8 cellular contexts compared by ENCODE assay signal in genomic region chr2:113603467-113604084, GRCh38. TPM values are rescaled to one million over a fixed set of nuclear protein-coding genes. Genes with fewer than 3 reads are reported as not detected.
A peak's percentile ranks its signal among the peaks of the same experiment; 100 is the strongest.
DNase-seq lines count a peak whose midpoint lies in the region; ATAC-seq and TF ChIP-seq lines count a peak whose summit lies in the region.
"Not testable (repeated sequence)": the region's sequence is repeated elsewhere in the genome, so short reads cannot be mapped to it uniquely, and the experiment has no call there.

No MANE protein-coding gene starts in this region.

- POLR2A ChIA-PET in AG04449 (lab: Yijun Ruan, JAX) = not testable (repeated sequence)

- H3K27me3 Mint-ChIP-seq in memory B cell = not testable (repeated sequence)

- ATAC-seq in HG03060 (IDR thresholded peaks at IDR 0.05; ENCODE audit: low read depth, unreplicated experiment) = peak; percentile 78
- peak; percentile 100 for ATAC-seq in esophagus mucosa
- ATAC-seq in memory B cell (ENCODE audit: low read depth) = peak; percentile 94

- H3K4me3 ChIP-seq in AG04449 (ENCODE audit: low read depth, low read length) = peak overlapping the region; percentile 73

- TF ChIP-seq CTCF in AG04449 (IDR thresholded peaks at IDR 0.05; ENCODE audit: insufficient read depth, low read length, missing control alignments) = not testable (repeated sequence)

- not testable (repeated sequence) for H3K4me1 Mint-ChIP-seq in memory B cell

- H3K36me3 Mint-ChIP-seq in memory B cell = not testable (repeated sequence)

- CTCF ChIA-PET in AG04449 (lab: Yijun Ruan, JAX) = not testable (repeated sequence)

- peak overlapping the region; percentile 93 for H3K27ac Mint-ChIP-seq in memory B cell

- TF ChIP-seq POLR2A in GM18951 (IDR thresholded peaks at IDR 0.05; ENCODE audit: extremely low read depth, insufficient read depth, insufficient read length) = peak; percentile 80

- H3K4me3 Mint-ChIP-seq in memory B cell = peak overlapping the region; percentile 94

- not testable (repeated sequence) for H3K9me3 Mint-ChIP-seq in memory B cell

- DNase-seq in AG04449 (ENCODE audit: low read depth, low spot score) = not testable (repeated sequence)
- DNase-seq in RPMI8226 (peak; percentile 67), memory B cell (ENCODE audit: low spot score in 2 of 2) (peak; percentile 72 to 88)
- DNase-seq in activated effector memory CD4-positive, alpha-beta T cell treated with Interleukin-2 at 50 U/mL for 16 hours = peak; percentile 84
- DNase-seq in stimulated activated CD4-positive, alpha-beta T cell treated with anti-CD3 and anti-CD28 coated beads, Interleukin-1b, Interleukin-23, amount 100 ng/mL, for 24 hours (ENCODE audit: low read depth in 4 of 4, low spot score in 1 of 4) = peak; percentile 48 to 75 (median 64)

- in situ Hi-C loops in GM18951 (cut with MboI; ENCODE audit: low sequenced_read_pairs, unreplicated experiment) = not testable (repeated sequence)

RNA-seq across cellular contexts. Expression of gene RABL2A, which starts 23.5 kb away (rescaled TPM):
- total RNA-seq in esophagus mucosa = 5.3 TPM
